In the genomic region with DNA sequence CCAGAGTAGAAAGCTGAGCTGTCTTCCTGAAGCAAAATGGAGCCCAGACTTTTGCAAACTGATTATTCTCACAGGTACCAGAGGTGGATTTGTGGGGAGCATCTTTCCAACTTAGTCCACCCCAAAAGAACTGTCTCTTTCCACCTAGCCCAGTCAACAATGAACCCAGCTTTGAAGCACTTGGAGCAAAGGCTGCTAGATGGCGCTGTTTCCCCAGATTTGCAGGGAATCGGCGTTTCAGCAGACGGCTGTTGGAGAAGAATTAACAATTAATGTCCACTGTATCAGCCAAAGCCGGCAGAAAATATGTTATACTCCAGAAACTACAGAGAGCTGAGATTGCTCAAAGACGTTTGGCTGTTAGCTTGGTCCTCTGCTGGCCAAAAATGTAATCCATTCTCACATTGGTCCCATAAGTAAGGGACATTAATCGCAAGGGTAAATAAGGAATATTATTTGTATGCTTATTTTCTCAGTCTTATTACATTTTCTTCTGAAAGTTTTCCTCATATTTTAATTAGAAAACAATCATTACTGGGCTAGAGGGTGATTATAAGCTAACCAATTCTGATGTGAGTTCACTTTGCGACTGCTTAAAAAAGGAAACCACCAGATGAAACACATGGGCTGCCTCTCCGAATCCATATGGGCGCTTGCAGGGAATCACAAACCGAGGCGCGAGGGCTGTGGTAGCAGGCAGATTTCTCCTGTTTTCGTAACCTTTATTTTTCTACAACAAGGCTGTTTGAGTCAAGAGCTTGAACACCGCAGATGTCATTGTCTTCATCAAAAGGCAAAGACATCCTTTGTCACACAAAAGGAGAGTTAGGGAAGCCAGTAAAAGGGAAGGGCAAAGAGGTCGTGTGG, we compare ENCODE assay signal across 8 cellular contexts.
DNase-seq lines count a peak whose midpoint lies in the region; ATAC-seq lines count a peak whose summit lies in the region.

No MANE protein-coding gene starts in this region.

- H3K9me3 Mint-ChIP-seq in activated naive CD8-positive, alpha-beta T cell treated with anti-CD3 and anti-CD28 coated beads, Interleukin-2, amount 50 U/mL, for 24 hours: no peaks in the 10 kb centered on the region

- ATAC-seq in HG02870 (IDR thresholded peaks at IDR 0.05; ENCODE audit: unreplicated experiment) (peak; percentile 54), right cardiac atrium (peak in 1 of 2 donors; percentile 16)
- ATAC-seq in activated naive CD8-positive, alpha-beta T cell treated with anti-CD3 and anti-CD28 coated beads, Interleukin-2, amount 50 U/mL, for 24 hours: no peak

- WGBS in right cardiac atrium: 37% methylated on average over 16 of the region's 16 CpGs

- peak; percentile 42 to 49 for DNase-seq in activated T-cell treated with anti-CD3 and anti-CD28 coated beads, Interleukin-2, amount 50 U/mL, for 48 hours
- DNase-seq in activated T-cell treated with anti-CD3 and anti-CD28 coated beads, Interleukin-2, amount 50 U/mL, for 1 hour: no peak
- peak; percentile 70 for DNase-seq in NCI-H345 (lab: John Stamatoyannopoulos, UW)
- peak; percentile 45 for DNase-seq in activated naive CD8-positive, alpha-beta T cell treated with anti-CD3 and anti-CD28 coated beads, Interleukin-2, amount 50 U/mL, for 24 hours
- peak; percentile 49 to 72 (median 68) for DNase-seq in right cardiac atrium
- DNase-seq in stimulated activated CD4-positive, alpha-beta T cell treated with anti-CD3 and anti-CD28 coated beads, Interleukin-15, amount 100 ng/mL, for 48 hours (ENCODE audit: low read depth in 2 of 2): peak; percentile 2 to 19
- no peak for DNase-seq in mesenteric fat pad (ENCODE audit: low spot score)

- H3K4me1 ChIP-seq in right cardiac atrium (ENCODE audit: control insufficient read depth, insufficient read depth, low read length): no peaks in the 10 kb centered on the region

- no peaks in the 10 kb centered on the region for H3K9me3 ChIP-seq in right cardiac atrium (ENCODE audit: control insufficient read depth, low read length)

- no peak overlapping the region for H3K27ac Mint-ChIP-seq in activated naive CD8-positive, alpha-beta T cell treated with anti-CD3 and anti-CD28 coated beads, Interleukin-2, amount 50 U/mL, for 24 hours

- H3K27me3 Mint-ChIP-seq in activated naive CD8-positive, alpha-beta T cell treated with anti-CD3 and anti-CD28 coated beads, Interleukin-2, amount 50 U/mL, for 24 hours: peaks cover 11% of the 10 kb centered on the region

- H3K27ac ChIP-seq in right cardiac atrium (ENCODE audit: low read length): no peak overlapping the region

- no peaks in the 10 kb centered on the region for H3K27me3 ChIP-seq in right cardiac atrium (ENCODE audit: control insufficient read depth, insufficient read depth)

- H3K4me3 Mint-ChIP-seq in activated naive CD8-positive, alpha-beta T cell treated with anti-CD3 and anti-CD28 coated beads, Interleukin-2, amount 50 U/mL, for 24 hours: no peak overlapping the region

- intact Hi-C loops in right cardiac atrium (cut with DNase I): no loop called here

- no peaks in the 10 kb centered on the region for H3K36me3 Mint-ChIP-seq in activated naive CD8-positive, alpha-beta T cell treated with anti-CD3 and anti-CD28 coated beads, Interleukin-2, amount 50 U/mL, for 24 hours (ENCODE audit: low read depth)

- H3K4me3 ChIP-seq in right cardiac atrium (ENCODE audit: low read length): peak overlapping the region; percentile 12

- no peaks in the 10 kb centered on the region for H3K4me1 Mint-ChIP-seq in activated naive CD8-positive, alpha-beta T cell treated with anti-CD3 and anti-CD28 coated beads, Interleukin-2, amount 50 U/mL, for 24 hours

Comparison
In these comparisons a context has a peak if more than half of its experiments do, and no peak if none do; other contexts are left out.
1. DNase-seq: peak in activated T-cell treated with anti-CD3 and anti-CD28 coated beads, Interleukin-2, amount 50 U/mL, for 48 hours (2 of 2), NCI-H345 (single experiment), activated naive CD8-positive, alpha-beta T cell treated with anti-CD3 and anti-CD28 coated beads, Interleukin-2, amount 50 U/mL, for 24 hours (single experiment), right cardiac atrium (3 of 3) and stimulated activated CD4-positive, alpha-beta T cell treated with anti-CD3 and anti-CD28 coated beads, Interleukin-15, amount 100 ng/mL, for 48 hours (2 of 2); none in activated T-cell treated with anti-CD3 and anti-CD28 coated beads, Interleukin-2, amount 50 U/mL, for 1 hour (single experiment) and mesenteric fat pad (single experiment).